Comparison of ENCODE assay signal across 8 cellular contexts in genomic region chr14:23969433-23970282, GRCh38. TPM values are rescaled to one million over a fixed set of nuclear protein-coding genes. Genes with fewer than 3 reads are reported as not detected.
DNase-seq lines count a peak whose midpoint lies in the region; ATAC-seq and TF ChIP-seq lines count a peak whose summit lies in the region.
"Not testable (repeated sequence)": the region's sequence is repeated elsewhere in the genome, so short reads cannot be mapped to it uniquely, and the experiment has no call there.

No MANE protein-coding gene starts in this region.

- peak overlapping the region; percentile 41 for H3K4me3 Mint-ChIP-seq in activated CD4-positive, alpha-beta memory T cell treated with anti-CD3 and anti-CD28 coated beads, Interleukin-2, amount 10 ng/mL, durations not matched to agents 7 days and 5 days

- H2AFZ ChIP-seq in mammary epithelial cell (ENCODE audit: low read depth, low read length) = peak overlapping the region; percentile 85

- not testable (repeated sequence) for H3K27me3 ChIP-seq in mammary epithelial cell (ENCODE audit: insufficient read depth, low read length); iPS DF 6.9 (ENCODE audit: control insufficient read depth, insufficient read depth, low read length); psoas muscle (ENCODE audit: insufficient read depth in 3 of 3, low read length in 2 of 3); subcutaneous abdominal adipose tissue (ENCODE audit: control insufficient read depth in 5 of 5, insufficient read depth in 4 of 5, low read length in 5 of 5)

- not testable (repeated sequence) for H3K4me1 ChIP-seq in mammary epithelial cell (ENCODE audit: insufficient read depth, low read length); iPS DF 6.9 (ENCODE audit: control insufficient read depth, insufficient read depth, low read length); psoas muscle; subcutaneous abdominal adipose tissue (ENCODE audit: control insufficient read depth in 5 of 5, insufficient read depth in 5 of 5, low read length in 5 of 5)

- not testable (repeated sequence) for H4K20me1 ChIP-seq in mammary epithelial cell (ENCODE audit: insufficient read depth, low read length)

- in situ Hi-C loops in mammary epithelial cell (cut with MboI; ENCODE audit: low sequenced_read_pairs in 2 of 2) = loop anchor here in 1 of 2 donors (5.0 kb wide), 1 partner anchor 48 kb away; no protein-coding TSS in a partner anchor

- not testable (repeated sequence) for H3K36me3 Mint-ChIP-seq in activated CD4-positive, alpha-beta memory T cell treated with anti-CD3 and anti-CD28 coated beads, Interleukin-2, amount 10 ng/mL, durations not matched to agents 7 days and 5 days (ENCODE audit: low read depth)

- CTCF ChIA-PET in activated CD4-positive, alpha-beta memory T cell treated with anti-CD3 and anti-CD28 coated beads, Interleukin-2, amount 10 ng/mL, durations not matched to agents 7 days and 5 days (lab: Charles Lee); mammary epithelial cell (lab: Charles Lee; ENCODE audit: low non-redundant PET): not testable (repeated sequence)

- dilution Hi-C loops in mammary epithelial cell (cut with HindIII; ENCODE audit: low sequenced_read_pairs) = not testable (repeated sequence)

- ATAC-seq in GM18498 (IDR thresholded peaks at IDR 0.05; ENCODE audit: unreplicated experiment) = peak; percentile 81
- peak; percentile 65 for ATAC-seq in HG02852 (IDR thresholded peaks at IDR 0.05; ENCODE audit: unreplicated experiment)
- peak; percentile 89 to 98 (median 94) for ATAC-seq in psoas muscle

- H3K27ac Mint-ChIP-seq in activated CD4-positive, alpha-beta memory T cell treated with anti-CD3 and anti-CD28 coated beads, Interleukin-2, amount 10 ng/mL, durations not matched to agents 7 days and 5 days = not testable (repeated sequence)

- not testable (repeated sequence) for TF ChIP-seq CTCF in mammary epithelial cell (conservative IDR thresholded peaks at IDR 0.05 in 1 of 2, IDR thresholded peaks at IDR 0.05 in 1 of 2; ENCODE audit: extremely low read depth in 1 of 2, insufficient read depth in 1 of 2, low read depth in 1 of 2, low read length in 2 of 2); psoas muscle (IDR thresholded peaks at IDR 0.05)

- H3K9ac ChIP-seq in mammary epithelial cell (ENCODE audit: insufficient read depth, low read length) = not testable (repeated sequence)
- H3K9ac ChIP-seq in subcutaneous abdominal adipose tissue (ENCODE audit: low read length in 5 of 5) = peak overlapping the region in 2 of 5 donors; percentile 62 to 64

- H3K27ac ChIP-seq in mammary epithelial cell (ENCODE audit: insufficient read depth, low read depth, low read length); iPS DF 6.9 (ENCODE audit: low read length); psoas muscle; subcutaneous abdominal adipose tissue (ENCODE audit: low read depth, low read length): not testable (repeated sequence)

- H3K4me1 Mint-ChIP-seq in activated CD4-positive, alpha-beta memory T cell treated with anti-CD3 and anti-CD28 coated beads, Interleukin-2, amount 10 ng/mL, durations not matched to agents 7 days and 5 days = not testable (repeated sequence)

- POLR2A ChIA-PET in activated CD4-positive, alpha-beta memory T cell treated with anti-CD3 and anti-CD28 coated beads, Interleukin-2, amount 10 ng/mL, durations not matched to agents 7 days and 5 days (lab: Charles Lee) = not testable (repeated sequence)

- H3K4me2 ChIP-seq in mammary epithelial cell (ENCODE audit: insufficient read depth, low read depth, low read length) = peak overlapping the region; percentile 77

- H3K27me3 Mint-ChIP-seq in activated CD4-positive, alpha-beta memory T cell treated with anti-CD3 and anti-CD28 coated beads, Interleukin-2, amount 10 ng/mL, durations not matched to agents 7 days and 5 days = not testable (repeated sequence)

- intact Hi-C loops in mammary epithelial cell (cut with micrococcal nuclease) (loop anchor here (10.0 kb wide), 1 partner anchor 365 kb away; the partner anchor contains the start of genes ADCY4 and RIPK3), psoas muscle (cut with DNase I) (loop anchor here in 1 of 2 donors (10.0 kb wide), 1 partner anchor 125 kb away; the partner anchor contains the start of gene PCK2)

- H3K36me3 ChIP-seq in mammary epithelial cell (ENCODE audit: insufficient read depth, low read length); iPS DF 6.9 (ENCODE audit: control insufficient read depth, insufficient read depth, low read length); psoas muscle (ENCODE audit: insufficient read depth in 1 of 2, low read depth in 1 of 2); subcutaneous abdominal adipose tissue (ENCODE audit: control insufficient read depth in 5 of 5, insufficient read depth in 5 of 5, low read length in 5 of 5): not testable (repeated sequence)

- H3K9me3 Mint-ChIP-seq in activated CD4-positive, alpha-beta memory T cell treated with anti-CD3 and anti-CD28 coated beads, Interleukin-2, amount 10 ng/mL, durations not matched to agents 7 days and 5 days = not testable (repeated sequence)

- not testable (repeated sequence) for BruUV-seq in mammary epithelial cell (replicated peaks; lab: Mats Ljungman, UMichigan)

- H3K4me3 ChIP-seq in mammary epithelial cell (replicated peaks in 1 of 3; ENCODE audit: insufficient read depth in 1 of 3, low read depth in 2 of 3, low read length in 3 of 3) (peak overlapping the region in 2 of 3 experiments; percentile 32 to 39), iPS DF 6.9 (ENCODE audit: low read length) (peak overlapping the region; percentile 30; the same call in 1 of the 2 replicates), psoas muscle (peak overlapping the region; percentile 61), subcutaneous abdominal adipose tissue (ENCODE audit: low read depth in 1 of 5, low read length in 5 of 5) (peak overlapping the region in 4 of 5 donors; percentile 44 to 65 (median 48))

- 3% methylated on average over 7 of the region's 65 CpGs for WGBS in mammary epithelial cell (ENCODE audit: low coverage, missing lambda C conversion rate)
- WGBS in iPS DF 6.9 (ENCODE audit: insufficient coverage, insufficient read length) = no CpG with 5 or more reads among the region's 65 CpGs
- 6 to 11% (median 10%) methylated on average over 35 to 58 of the region's 65 CpGs for WGBS in psoas muscle, 3 donors

- not testable (repeated sequence) for H3K79me2 ChIP-seq in mammary epithelial cell (ENCODE audit: insufficient read depth, low read length)

- not testable (repeated sequence) for H3K9me3 ChIP-seq in mammary epithelial cell (replicated peaks; ENCODE audit: insufficient read depth, low read length); iPS DF 6.9 (ENCODE audit: control insufficient read depth, insufficient read depth, low read length); psoas muscle; subcutaneous abdominal adipose tissue (ENCODE audit: control insufficient read depth in 5 of 5, low read length in 5 of 5)

- DNase-seq in NCI-H2227 treated with DMSO at 0.1 percent for 48 hours (lab: John Stamatoyannopoulos, UW) (peak; percentile 36), psoas muscle (peak; percentile 75 to 76)
- DNase-seq in activated CD4-positive, alpha-beta memory T cell treated with anti-CD3 and anti-CD28 coated beads, Interleukin-2, amount 10 ng/mL, durations not matched to agents 7 days and 5 days = peak; percentile 59
- DNase-seq in mammary epithelial cell; iPS DF 6.9 (ENCODE audit: low read depth, low spot score): not testable (repeated sequence)

RNA-seq across cellular contexts. Expression of gene DHRS4, which starts 16.1 kb away (rescaled TPM):
- 10 to 100 TPM; 17.6 to 19.0 TPM for total RNA-seq in activated CD4-positive, alpha-beta memory T cell treated with anti-CD3 and anti-CD28 coated beads, Interleukin-2, amount 10 ng/mL, durations not matched to agents 7 days and 5 days
- 10 to 100 TPM; 25.0 to 30.9 TPM for total RNA-seq in mammary epithelial cell
- polyA plus RNA-seq in mammary epithelial cell = 33.2 TPM
- 19.2 TPM for polyA minus RNA-seq in mammary epithelial cell
- 10 to 100 TPM; 24.6 to 57.3 (median 39.5) TPM for total RNA-seq in psoas muscle
- polyA plus RNA-seq in psoas muscle = 10 to 100 TPM; 18.9 to 76.7 (median 39.0) TPM

RNA-seq across cellular contexts. Expression of gene DHRS4L2, which starts 19.1 kb away (rescaled TPM):
- total RNA-seq in activated CD4-positive, alpha-beta memory T cell treated with anti-CD3 and anti-CD28 coated beads, Interleukin-2, amount 10 ng/mL, durations not matched to agents 7 days and 5 days = 10 to 100 TPM; 18.3 to 20.2 TPM
- 10 to 100 TPM in 1 of 2 donors, 1 to 10 TPM in 1; 9.3 to 25.0 TPM for total RNA-seq in mammary epithelial cell
- polyA plus RNA-seq in mammary epithelial cell = 15.7 TPM
- 40.3 TPM for polyA minus RNA-seq in mammary epithelial cell
- 10 to 100 TPM; 25.9 to 43.4 (median 31.9) TPM for total RNA-seq in psoas muscle
- 10 to 100 TPM; 19.4 to 62.0 (median 30.8) TPM for polyA plus RNA-seq in psoas muscle
